In the genomic region with DNA sequence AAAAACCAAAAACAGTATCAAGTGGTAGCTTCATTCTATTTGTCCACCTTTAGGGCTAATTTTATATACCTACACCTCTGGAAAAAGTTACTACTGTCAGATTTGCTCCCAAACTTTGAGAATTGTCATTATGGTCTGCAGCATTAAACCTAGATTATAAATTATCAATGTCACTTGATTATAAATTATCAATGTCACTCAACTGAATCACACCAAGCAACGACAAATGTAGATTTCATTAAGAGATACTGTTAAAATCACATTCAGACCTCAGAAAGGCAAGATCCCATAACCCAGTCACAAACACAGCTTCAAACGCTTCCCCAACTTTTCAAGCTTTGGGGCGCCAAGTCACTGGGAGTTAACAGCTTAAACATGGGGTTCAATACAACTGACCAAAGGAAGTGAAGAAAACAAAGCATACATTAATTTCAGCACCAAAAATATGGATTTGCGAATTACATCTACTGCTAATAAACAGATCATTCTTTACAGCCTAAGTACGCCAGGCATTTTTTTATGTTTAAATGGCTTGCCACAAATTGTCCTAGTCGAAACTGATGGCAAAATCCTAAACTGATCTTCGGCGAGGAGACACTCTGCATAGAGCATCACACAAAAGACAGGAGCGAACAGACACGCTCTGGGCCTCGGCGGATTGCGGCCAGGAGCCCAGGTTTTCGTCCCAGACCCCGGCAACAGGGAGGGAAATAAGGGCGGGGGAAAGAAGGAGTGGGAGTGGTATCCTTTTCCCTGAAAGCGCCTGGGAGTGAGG, we compare ENCODE assay signal across 1 cellular context.
A peak's percentile ranks its signal among the peaks of the same experiment; 100 is the strongest.
TF ChIP-seq lines count a peak whose summit lies in the region.

No MANE protein-coding gene starts in this region.

TF ChIP-seq in HepG2, 621 proteins besides CTCF, POLR2A, EP300 and RAD21 (continued from another document and continues in another):
- TF ChIP-seq, protein P1, sequence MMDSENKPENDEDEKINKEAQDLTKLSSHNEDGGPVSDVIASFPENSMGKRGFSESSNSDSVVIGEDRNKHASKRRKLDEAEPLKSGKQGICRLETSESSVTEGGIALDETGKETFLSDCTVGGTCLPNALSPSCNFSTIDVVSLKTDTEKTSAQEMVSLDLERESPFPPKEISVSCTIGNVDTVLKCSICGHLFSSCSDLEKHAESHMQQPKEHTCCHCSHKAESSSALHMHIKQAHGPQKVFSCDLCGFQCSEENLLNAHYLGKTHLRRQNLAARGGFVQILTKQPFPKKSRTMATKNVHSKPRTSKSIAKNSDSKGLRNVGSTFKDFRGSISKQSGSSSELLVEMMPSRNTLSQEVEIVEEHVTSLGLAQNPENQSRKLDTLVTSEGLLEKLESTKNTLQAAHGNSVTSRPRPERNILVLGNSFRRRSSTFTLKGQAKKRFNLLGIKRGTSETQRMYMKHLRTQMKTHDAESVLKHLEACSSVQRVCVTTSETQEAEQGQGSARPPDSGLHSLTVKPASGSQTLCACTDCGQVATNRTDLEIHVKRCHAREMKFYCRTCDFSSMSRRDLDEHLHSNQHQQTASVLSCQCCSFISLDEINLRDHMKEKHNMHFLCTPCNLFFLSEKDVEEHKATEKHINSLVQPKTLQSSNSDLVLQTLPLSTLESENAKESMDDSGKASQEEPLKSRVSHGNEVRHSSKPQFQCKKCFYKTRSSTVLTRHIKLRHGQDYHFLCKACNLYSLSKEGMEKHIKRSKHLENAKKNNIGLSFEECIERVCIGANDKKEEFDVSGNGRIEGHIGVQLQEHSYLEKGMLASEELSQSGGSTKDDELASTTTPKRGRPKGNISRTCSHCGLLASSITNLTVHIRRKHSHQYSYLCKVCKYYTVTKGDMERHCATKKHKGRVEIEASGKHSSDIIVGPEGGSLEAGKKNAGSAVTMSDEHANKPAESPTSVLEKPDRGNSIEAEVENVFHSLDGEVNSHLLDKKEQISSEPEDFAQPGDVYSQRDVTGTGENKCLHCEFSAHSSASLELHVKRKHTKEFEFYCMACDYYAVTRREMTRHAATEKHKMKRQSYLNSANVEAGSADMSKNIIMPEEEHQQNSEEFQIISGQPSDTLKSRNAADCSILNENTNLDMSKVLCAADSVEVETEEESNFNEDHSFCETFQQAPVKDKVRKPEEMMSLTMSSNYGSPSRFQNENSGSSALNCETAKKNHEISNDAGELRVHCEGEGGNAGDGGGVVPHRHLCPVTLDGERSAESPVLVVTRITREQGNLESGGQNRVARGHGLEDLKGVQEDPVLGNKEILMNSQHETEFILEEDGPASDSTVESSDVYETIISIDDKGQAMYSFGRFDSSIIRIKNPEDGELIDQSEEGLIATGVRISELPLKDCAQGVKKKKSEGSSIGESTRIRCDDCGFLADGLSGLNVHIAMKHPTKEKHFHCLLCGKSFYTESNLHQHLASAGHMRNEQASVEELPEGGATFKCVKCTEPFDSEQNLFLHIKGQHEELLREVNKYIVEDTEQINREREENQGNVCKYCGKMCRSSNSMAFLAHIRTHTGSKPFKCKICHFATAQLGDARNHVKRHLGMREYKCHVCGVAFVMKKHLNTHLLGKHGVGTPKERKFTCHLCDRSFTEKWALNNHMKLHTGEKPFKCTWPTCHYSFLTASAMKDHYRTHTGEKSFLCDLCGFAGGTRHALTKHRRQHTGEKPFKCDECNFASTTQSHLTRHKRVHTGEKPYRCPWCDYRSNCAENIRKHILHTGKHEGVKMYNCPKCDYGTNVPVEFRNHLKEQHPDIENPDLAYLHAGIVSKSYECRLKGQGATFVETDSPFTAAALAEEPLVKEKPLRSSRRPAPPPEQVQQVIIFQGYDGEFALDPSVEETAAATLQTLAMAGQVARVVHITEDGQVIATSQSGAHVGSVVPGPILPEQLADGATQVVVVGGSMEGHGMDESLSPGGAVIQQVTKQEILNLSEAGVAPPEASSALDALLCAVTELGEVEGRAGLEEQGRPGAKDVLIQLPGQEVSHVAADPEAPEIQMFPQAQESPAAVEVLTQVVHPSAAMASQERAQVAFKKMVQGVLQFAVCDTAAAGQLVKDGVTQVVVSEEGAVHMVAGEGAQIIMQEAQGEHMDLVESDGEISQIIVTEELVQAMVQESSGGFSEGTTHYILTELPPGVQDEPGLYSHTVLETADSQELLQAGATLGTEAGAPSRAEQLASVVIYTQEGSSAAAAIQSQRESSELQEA (CRISPR knock-in tag; IDR thresholded peaks at IDR 0.05; ENCODE audit: not compliant biosample characterization), result no peak
- TF ChIP-seq ZNF44 (CRISPR knock-in tag; IDR thresholded peaks at IDR 0.05) (0 out of 2 replicates have a peak, but pooled peaks have one; percentile 60), ZNF432 (CRISPR knock-in tag; IDR thresholded peaks at IDR 0.05; ENCODE audit: borderline replicate concordance) (no peak), ZNF382 (CRISPR knock-in tag; IDR thresholded peaks at IDR 0.05; ENCODE audit: borderline replicate concordance) (no peak), ZNF143 (CRISPR knock-in tag; IDR thresholded peaks at IDR 0.05) (no peak), ZNF75D (CRISPR knock-in tag; IDR thresholded peaks at IDR 0.05; ENCODE audit: borderline replicate concordance) (peak; percentile 17), U2AF2 (IDR thresholded peaks at IDR 0.05; ENCODE audit: low read depth, low read length) (no peak), ZNF678 (CRISPR knock-in tag; IDR thresholded peaks at IDR 0.05) (no peak), ZNF121 (CRISPR knock-in tag; IDR thresholded peaks at IDR 0.05) (peak; percentile 5; the same call in 1 of the 2 replicates), ATF7 (IDR thresholded peaks at IDR 0.05) (no peak), ATF7 (CRISPR knock-in tag; IDR thresholded peaks at IDR 0.05) (no peak), NFIC (IDR thresholded peaks at IDR 0.05; ENCODE audit: low read length) (no peak), ZSCAN30 (CRISPR knock-in tag; IDR thresholded peaks at IDR 0.05) (peak; percentile 39; the same call in 1 of the 2 replicates), MTA1 (CRISPR knock-in tag; IDR thresholded peaks at IDR 0.05; ENCODE audit: borderline replicate concordance) (no peak), SRSF4 (IDR thresholded peaks at IDR 0.05; ENCODE audit: low read depth, low read length, poor library complexity, severe bottlenecking) (no peak), NKX3-1 (CRISPR knock-in tag; IDR thresholded peaks at IDR 0.05) (peak; percentile 34; the same call in 1 of the 2 replicates), TOPORS (CRISPR knock-in tag; IDR thresholded peaks at IDR 0.05) (no peak), ZNF766 (CRISPR knock-in tag; IDR thresholded peaks at IDR 0.05; ENCODE audit: borderline replicate concordance) (no peak), ZNF850 (CRISPR knock-in tag; conservative IDR thresholded peaks at IDR 0.05) (no peak), NFYC (CRISPR knock-in tag; IDR thresholded peaks at IDR 0.05) (no peak), ZNF883 (CRISPR knock-in tag; IDR thresholded peaks at IDR 0.05; ENCODE audit: not compliant biosample characterization) (no peak), U2AF1 (optimal IDR thresholded peaks at IDR 0.05; ENCODE audit: low read depth, low read length) (peak; percentile 4)
- TF ChIP-seq, protein P2, sequence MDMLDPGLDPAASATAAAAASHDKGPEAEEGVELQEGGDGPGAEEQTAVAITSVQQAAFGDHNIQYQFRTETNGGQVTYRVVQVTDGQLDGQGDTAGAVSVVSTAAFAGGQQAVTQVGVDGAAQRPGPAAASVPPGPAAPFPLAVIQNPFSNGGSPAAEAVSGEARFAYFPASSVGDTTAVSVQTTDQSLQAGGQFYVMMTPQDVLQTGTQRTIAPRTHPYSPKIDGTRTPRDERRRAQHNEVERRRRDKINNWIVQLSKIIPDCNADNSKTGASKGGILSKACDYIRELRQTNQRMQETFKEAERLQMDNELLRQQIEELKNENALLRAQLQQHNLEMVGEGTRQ (IDR thresholded peaks at IDR 0.05; ENCODE audit: low read depth, low read length), result no peak
- TF ChIP-seq, protein P2 (CRISPR knock-in tag; IDR thresholded peaks at IDR 0.05; ENCODE audit: borderline replicate concordance), result no peak
- TF ChIP-seq, protein P3, sequence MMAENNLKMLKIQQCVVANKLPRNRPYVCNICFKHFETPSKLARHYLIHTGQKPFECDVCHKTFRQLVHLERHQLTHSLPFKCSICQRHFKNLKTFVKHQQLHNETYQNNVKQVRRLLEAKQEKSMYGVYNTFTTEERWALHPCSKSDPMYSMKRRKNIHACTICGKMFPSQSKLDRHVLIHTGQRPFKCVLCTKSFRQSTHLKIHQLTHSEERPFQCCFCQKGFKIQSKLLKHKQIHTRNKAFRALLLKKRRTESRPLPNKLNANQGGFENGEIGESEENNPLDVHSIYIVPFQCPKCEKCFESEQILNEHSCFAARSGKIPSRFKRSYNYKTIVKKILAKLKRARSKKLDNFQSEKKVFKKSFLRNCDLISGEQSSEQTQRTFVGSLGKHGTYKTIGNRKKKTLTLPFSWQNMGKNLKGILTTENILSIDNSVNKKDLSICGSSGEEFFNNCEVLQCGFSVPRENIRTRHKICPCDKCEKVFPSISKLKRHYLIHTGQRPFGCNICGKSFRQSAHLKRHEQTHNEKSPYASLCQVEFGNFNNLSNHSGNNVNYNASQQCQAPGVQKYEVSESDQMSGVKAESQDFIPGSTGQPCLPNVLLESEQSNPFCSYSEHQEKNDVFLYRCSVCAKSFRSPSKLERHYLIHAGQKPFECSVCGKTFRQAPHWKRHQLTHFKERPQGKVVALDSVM (CRISPR knock-in tag; IDR thresholded peaks at IDR 0.05), result no peak
- TF ChIP-seq, protein P4, sequence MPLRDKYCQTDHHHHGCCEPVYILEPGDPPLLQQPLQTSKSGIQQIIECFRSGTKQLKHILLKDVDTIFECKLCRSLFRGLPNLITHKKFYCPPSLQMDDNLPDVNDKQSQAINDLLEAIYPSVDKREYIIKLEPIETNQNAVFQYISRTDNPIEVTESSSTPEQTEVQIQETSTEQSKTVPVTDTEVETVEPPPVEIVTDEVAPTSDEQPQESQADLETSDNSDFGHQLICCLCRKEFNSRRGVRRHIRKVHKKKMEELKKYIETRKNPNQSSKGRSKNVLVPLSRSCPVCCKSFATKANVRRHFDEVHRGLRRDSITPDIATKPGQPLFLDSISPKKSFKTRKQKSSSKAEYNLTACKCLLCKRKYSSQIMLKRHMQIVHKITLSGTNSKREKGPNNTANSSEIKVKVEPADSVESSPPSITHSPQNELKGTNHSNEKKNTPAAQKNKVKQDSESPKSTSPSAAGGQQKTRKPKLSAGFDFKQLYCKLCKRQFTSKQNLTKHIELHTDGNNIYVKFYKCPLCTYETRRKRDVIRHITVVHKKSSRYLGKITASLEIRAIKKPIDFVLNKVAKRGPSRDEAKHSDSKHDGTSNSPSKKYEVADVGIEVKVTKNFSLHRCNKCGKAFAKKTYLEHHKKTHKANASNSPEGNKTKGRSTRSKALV (CRISPR knock-in tag; IDR thresholded peaks at IDR 0.05), result no peak
- TF ChIP-seq, protein P5, sequence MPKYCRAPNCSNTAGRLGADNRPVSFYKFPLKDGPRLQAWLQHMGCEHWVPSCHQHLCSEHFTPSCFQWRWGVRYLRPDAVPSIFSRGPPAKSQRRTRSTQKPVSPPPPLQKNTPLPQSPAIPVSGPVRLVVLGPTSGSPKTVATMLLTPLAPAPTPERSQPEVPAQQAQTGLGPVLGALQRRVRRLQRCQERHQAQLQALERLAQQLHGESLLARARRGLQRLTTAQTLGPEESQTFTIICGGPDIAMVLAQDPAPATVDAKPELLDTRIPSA (CRISPR knock-in tag; IDR thresholded peaks at IDR 0.05; ENCODE audit: borderline replicate concordance), result no peak
- TF ChIP-seq, protein P6, sequence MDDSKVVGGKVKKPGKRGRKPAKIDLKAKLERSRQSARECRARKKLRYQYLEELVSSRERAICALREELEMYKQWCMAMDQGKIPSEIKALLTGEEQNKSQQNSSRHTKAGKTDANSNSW (CRISPR knock-in tag; IDR thresholded peaks at IDR 0.05; ENCODE audit: borderline replicate concordance), result no peak
- TF ChIP-seq, protein P7, sequence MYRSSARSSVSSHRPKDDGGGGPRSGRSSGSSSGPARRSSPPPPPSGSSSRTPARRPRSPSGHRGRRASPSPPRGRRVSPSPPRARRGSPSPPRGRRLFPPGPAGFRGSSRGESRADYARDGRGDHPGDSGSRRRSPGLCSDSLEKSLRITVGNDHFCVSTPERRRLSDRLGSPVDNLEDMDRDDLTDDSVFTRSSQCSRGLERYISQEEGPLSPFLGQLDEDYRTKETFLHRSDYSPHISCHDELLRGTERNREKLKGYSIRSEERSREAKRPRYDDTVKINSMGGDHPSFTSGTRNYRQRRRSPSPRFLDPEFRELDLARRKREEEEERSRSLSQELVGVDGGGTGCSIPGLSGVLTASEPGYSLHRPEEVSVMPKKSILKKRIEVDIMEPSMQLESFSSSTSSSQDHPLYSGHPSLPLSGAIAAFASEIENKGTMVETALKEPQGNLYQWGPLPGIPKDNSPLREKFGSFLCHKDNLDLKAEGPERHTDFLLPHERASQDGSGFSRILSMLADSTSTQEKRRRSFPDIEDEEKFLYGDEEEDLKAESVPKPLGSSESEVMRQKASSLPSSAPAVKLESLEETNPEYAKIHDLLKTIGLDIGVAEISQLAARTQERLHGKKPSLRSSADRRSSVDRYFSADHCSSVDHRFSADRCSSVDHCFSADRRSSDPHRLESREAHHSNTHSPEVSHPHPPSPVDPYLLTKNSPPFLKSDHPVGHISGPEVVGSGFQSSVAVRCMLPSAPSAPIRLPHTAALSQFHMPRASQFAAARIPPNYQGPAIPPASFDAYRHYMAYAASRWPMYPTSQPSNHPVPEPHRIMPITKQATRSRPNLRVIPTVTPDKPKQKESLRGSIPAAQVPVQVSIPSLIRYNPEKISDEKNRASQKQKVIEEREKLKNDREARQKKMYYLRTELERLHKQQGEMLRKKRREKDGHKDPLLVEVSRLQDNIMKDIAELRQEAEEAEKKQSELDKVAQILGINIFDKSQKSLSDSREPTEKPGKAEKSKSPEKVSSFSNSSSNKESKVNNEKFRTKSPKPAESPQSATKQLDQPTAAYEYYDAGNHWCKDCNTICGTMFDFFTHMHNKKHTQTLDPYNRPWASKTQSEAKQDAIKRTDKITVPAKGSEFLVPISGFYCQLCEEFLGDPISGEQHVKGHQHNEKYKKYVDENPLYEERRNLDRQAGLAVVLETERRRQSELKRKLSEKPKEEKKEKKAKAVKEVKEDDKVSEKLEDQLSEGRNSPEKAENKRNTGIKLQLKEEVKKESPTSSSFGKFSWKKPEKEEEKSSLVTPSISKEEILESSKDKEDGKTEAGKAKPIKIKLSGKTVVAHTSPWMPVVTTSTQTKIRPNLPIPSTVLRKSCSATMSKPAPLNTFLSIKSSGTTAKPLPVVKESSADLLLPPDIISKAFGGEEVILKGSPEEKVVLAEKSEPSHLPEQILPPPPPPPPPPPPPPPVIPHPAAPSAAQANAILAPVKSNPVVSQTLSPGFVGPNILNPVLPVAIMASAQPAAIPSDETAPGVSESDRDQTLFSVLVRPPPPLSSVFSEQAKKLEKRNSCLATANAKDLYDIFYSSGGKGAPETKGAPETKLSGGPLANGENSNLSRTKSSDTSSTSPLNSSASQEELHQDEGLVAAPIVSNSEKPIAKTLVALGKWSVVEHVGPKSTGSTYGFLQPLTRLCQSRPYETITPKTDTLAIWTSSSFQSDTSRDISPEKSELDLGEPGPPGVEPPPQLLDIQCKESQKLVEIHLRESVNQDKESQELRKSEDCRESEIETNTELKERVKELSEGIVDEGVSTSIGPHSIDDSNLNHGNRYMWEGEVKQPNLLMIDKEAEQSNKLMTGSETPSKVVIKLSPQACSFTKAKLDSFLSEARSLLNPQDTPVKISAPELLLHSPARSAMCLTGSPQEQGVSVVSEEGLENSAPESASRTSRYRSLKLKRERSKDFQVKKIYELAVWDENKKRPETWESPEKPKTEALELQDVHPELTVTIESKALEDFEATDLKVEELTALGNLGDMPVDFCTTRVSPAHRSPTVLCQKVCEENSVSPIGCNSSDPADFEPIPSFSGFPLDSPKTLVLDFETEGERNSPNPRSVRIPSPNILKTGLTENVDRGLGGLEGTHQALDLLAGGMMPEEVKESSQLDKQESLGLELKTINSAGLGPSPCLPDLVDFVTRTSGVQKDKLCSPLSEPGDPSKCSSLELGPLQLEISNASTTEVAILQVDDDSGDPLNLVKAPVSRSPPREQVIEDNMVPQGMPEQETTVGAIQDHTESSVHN (CRISPR knock-in tag; IDR thresholded peaks at IDR 0.05), result no peak
